In the genomic region with DNA sequence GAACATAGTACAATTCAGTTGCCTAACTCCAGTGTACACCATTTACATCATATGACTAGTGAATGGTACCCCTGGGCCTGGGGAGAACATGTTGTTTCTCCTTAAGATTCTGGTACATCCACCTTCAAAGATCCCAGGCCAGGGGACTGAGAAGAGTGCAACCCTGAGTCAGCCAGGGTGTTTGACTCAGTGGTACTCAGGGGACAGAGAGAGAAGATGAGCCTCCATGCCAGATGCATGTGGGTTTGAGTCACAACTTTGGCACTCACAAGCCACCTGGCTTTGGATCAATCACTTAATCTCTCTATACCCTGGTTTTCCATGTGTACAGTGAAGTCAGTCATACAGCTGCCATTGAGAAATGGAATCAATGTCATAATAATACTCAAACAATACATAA, we compare ENCODE assay signal across 19 cellular contexts. TPM values are rescaled to one million over a fixed set of nuclear protein-coding genes. Genes with fewer than 3 reads are reported as not detected.
A peak's percentile ranks its signal among the peaks of the same experiment; 100 is the strongest.
DNase-seq lines count a peak whose midpoint lies in the region; ATAC-seq and TF ChIP-seq lines count a peak whose summit lies in the region.
"Had no signal": no experiment of that assay in that cellular context is flagged by ENCODE, and none has a peak within 500 bp of the region (broad histone marks: within the 10 kb centered on the region; RNA-seq: fewer than 3 reads in every experiment).

No MANE protein-coding gene starts in this region.

- no peaks in the 10 kb centered on the region for H3K9me3 ChIP-seq in thoracic aorta
- H3K9me3 ChIP-seq: BE2C, mucosa of descending colon, neutrophil had no signal

- peak overlapping the region; percentile 77 to 97 for H3K27ac ChIP-seq in thoracic aorta
- H3K27ac ChIP-seq: neutrophil had no signal

- intact Hi-C loops in Right ventricle myocardium inferior (cut with DNase I), result no loop called here

- H3K4me1 ChIP-seq in thoracic aorta (ENCODE audit: control insufficient read depth in 1 of 2, low read depth in 2 of 2), result peaks cover 35 to 100% of the 10 kb centered on the region in 2 donors

- TF ChIP-seq CTCF in astrocyte of the spinal cord (IDR thresholded peaks at IDR 0.05; ENCODE audit: low read depth, low read length), result no peak
- no peak for TF ChIP-seq CTCF in thoracic aorta (IDR thresholded peaks at IDR 0.05)

- ATAC-seq in thoracic aorta (ENCODE audit: insufficient number of reproducible peaks, low FRiP score, low read depth) (no peak), GM18858 (IDR thresholded peaks at IDR 0.05; ENCODE audit: unreplicated experiment) (no peak), Right ventricle myocardium inferior (no peak)
- ATAC-seq: activated CD4-positive, alpha-beta T cell treated with anti-CD3 and anti-CD28 coated beads for 36 hours; left lobe of liver; mucosa of descending colon had no signal

- DNase-seq in HT1080 (ENCODE audit: low read depth), result peak; percentile 46
- peak; percentile 52 for DNase-seq in astrocyte of the spinal cord (ENCODE audit: low read depth, low spot score)
- DNase-seq in kidney tubule cell (ENCODE audit: low spot score), result peak; percentile 49
- no peak for DNase-seq in thoracic aorta (ENCODE audit: low spot score)
- no peak for DNase-seq in NCI-H524 treated with DMSO at 0.1 percent for 48 hours (lab: John Stamatoyannopoulos, UW)
- no peak for DNase-seq in Right ventricle myocardium inferior (ENCODE audit: missing footprints)
- DNase-seq: activated CD4-positive, alpha-beta T cell treated with anti-CD3 and anti-CD28 coated beads for 36 hours; activated gamma-delta T cell; BE2C; Calu3; Karpas-422; mucosa of descending colon; NCI-H1417 treated with DMSO at 0.1 percent for 48 hours; NCI-H2171; stimulated activated CD4-positive, alpha-beta T cell treated with anti-CD3 and anti-CD28 coated beads, Interleukin-1b, Interleukin-23, amount 100 ng/mL, for 48 hours; T1000 had no signal

- H3K4me3 ChIP-seq in astrocyte of the spinal cord (ENCODE audit: low read depth, low read length) (no peak overlapping the region), thoracic aorta (no peak overlapping the region)
- H3K4me3 ChIP-seq: mucosa of descending colon had no signal

- no peaks in the 10 kb centered on the region for H3K36me3 ChIP-seq in thoracic aorta
- H3K36me3 ChIP-seq: neutrophil had no signal

- in situ Hi-C loops in astrocyte of the spinal cord (cut with HindIII; ENCODE audit: low sequenced_read_pairs), result no loop called here

- no peaks in the 10 kb centered on the region for H3K27me3 ChIP-seq in thoracic aorta (replicated peaks; ENCODE audit: insufficient read depth)
- H3K27me3 ChIP-seq: BE2C had no signal

RNA-seq across cellular contexts. Expression of gene MAP1B, which starts 53.7 kb away (rescaled TPM):
- 52.6 and 75.1 TPM in 2 replicates for total RNA-seq in HT1080 (2014; rRNA removed; shearing (Covaris generic))
- 24.7 and 34.0 TPM in 2 replicates for polyA plus RNA-seq in HT1080 (2015; cell fraction: cytosol; rRNA removed)
- 69.4 and 71.2 TPM in 2 replicates for polyA plus RNA-seq in HT1080 (2015; cell fraction: nucleus; rRNA removed)
- total RNA-seq in thoracic aorta (1,000 to 10,000 TPM in 1 of 2 donors, 100 to 1,000 TPM in 1; 616 to 1,045 TPM), Right ventricle myocardium inferior (59.9 TPM)

Comparison
In these comparisons a context has a peak if more than half of its experiments do, and no peak if none do; other contexts are left out.
1. DNase-seq: peak in HT1080 (single experiment), astrocyte of the spinal cord (single experiment) and kidney tubule cell (single experiment); none in thoracic aorta (single experiment), NCI-H524 treated with DMSO at 0.1 percent for 48 hours (single experiment) and Right ventricle myocardium inferior (single experiment).